22 cellular contexts compared by ENCODE assay signal in the genomic region with DNA sequence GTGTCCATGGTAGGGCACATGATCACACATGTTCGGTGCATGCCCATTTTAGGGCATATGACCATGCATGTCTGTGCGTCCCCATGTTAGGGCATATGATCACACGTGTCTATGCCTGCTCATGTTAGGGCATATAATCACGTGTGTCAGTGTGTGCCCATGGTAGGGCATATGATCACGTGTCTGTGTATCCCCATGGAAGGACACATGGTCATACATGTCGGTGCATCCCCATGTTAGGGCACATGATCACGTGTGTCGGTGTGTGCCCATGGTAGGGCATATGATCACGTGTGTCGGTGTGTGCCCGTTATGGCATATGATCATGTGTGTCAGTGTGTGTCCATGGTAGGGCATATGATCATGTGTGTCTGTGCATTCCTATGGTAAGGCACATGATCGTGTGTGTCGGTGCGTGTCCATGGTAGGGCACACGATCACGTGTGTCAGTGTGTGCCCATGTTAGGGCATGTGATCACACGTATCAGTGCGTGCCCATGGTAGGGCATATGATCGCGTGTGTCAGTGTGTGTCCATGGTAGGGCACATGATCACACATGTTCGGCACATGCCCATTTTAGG. TPM values are rescaled to one million over a fixed set of nuclear protein-coding genes. Genes with fewer than 3 reads are reported as not detected.
DNase-seq lines count a peak whose midpoint lies in the region; ATAC-seq, FAIRE-seq and TF ChIP-seq lines count a peak whose summit lies in the region.
"Had no signal": no experiment of that assay in that cellular context is flagged by ENCODE, and none has a peak within 500 bp of the region (broad histone marks: within the 10 kb centered on the region; RNA-seq: fewer than 3 reads in every experiment).

No MANE protein-coding gene starts in this region.

- H3K4me2 ChIP-seq in K562 (ENCODE audit: insufficient read depth, low read length), result no peak overlapping the region
- H3K4me2 ChIP-seq in neural cell (ENCODE audit: low read length), result no peak overlapping the region
- H3K4me2 ChIP-seq: BLaER1 had no signal

- TF ChIP-seq EP300 in K562 (IDR thresholded peaks at IDR 0.05; ENCODE audit: low read length), result no peak
- no peak for TF ChIP-seq EP300 in neural cell (conservative IDR thresholded peaks at IDR 0.05; ENCODE audit: poor library complexity, severe bottlenecking)

- TF ChIP-seq CTCF in K562 (IDR thresholded peaks at IDR 0.05 in 2 of 3, conservative IDR thresholded peaks at IDR 0.05 in 1 of 3; ENCODE audit: insufficient read depth in 2 of 3, low read depth in 1 of 3, low read length in 3 of 3) (no peak), neural cell (IDR thresholded peaks at IDR 0.05; ENCODE audit: poor library complexity, severe bottlenecking) (no peak)

- no peaks in the 10 kb centered on the region for H3K9me1 ChIP-seq in K562 (ENCODE audit: control insufficient read depth, insufficient read depth, low read length)

- H2AFZ ChIP-seq in K562 (ENCODE audit: low read depth, low read length) (no peak overlapping the region), neural cell (ENCODE audit: low read depth, low read length) (no peak overlapping the region)
- H2AFZ ChIP-seq: GM23248 had no signal

- POLR2A ChIA-PET in K562 (lab: Yijun Ruan, JAX), result no interaction called here

- H3K9me3 ChIP-seq in K562 (replicated peaks; ENCODE audit: control insufficient read depth, insufficient read depth, low read depth, low read length), result peaks cover 15% of the 10 kb centered on the region
- H3K9me3 ChIP-seq in neural cell (ENCODE audit: low read length), result no peaks in the 10 kb centered on the region
- H3K9me3 ChIP-seq: BLaER1 had no signal

- in situ Hi-C loops in K562 (cut with MboI), result no loop called here

- no peak overlapping the region for H3K4me3 ChIP-seq in K562
- no peak overlapping the region for H3K4me3 ChIP-seq in neural cell (ENCODE audit: low read length)
- H3K4me3 ChIP-seq: BLaER1, GM23248 had no signal

- no peaks in the 10 kb centered on the region for H3K9me2 ChIP-seq in neural cell (ENCODE audit: insufficient read depth, low read length)

- TF ChIP-seq POLR2A in GM12891 (IDR thresholded peaks at IDR 0.05; ENCODE audit: low read depth, low read length) (no peak), K562 (conservative IDR thresholded peaks at IDR 0.05) (no peak)

- WGBS in K562 (ENCODE audit: insufficient coverage, low coverage, missing lambda C conversion rate), result 61% methylated on average over 21 of the region's 21 CpGs

- CTCF ChIA-PET in K562 (lab: Yijun Ruan, JAX; ENCODE audit: low intra/inter-chr PET ratio), result no interaction called here

- peaks cover 0 to 4% of the 10 kb centered on the region in 2 experiments; a peak in 1 of 5 replicates for H3K4me1 ChIP-seq in K562 (replicated peaks in 1 of 2; ENCODE audit: control insufficient read depth in 2 of 2, insufficient read depth in 2 of 2, low read length in 2 of 2)

- TF ChIP-seq RAD21 in K562 (CRISPR knock-in tag; conservative IDR thresholded peaks at IDR 0.05 in 1 of 2, IDR thresholded peaks at IDR 0.05 in 1 of 2), result no peak
- no peak for TF ChIP-seq RAD21 in neural cell (conservative IDR thresholded peaks at IDR 0.05)

- peaks cover 0 to 12% of the 10 kb centered on the region in 2 experiments; a peak in 2 of 5 replicates for H3K27me3 ChIP-seq in K562 (ENCODE audit: control insufficient read depth in 2 of 2, insufficient read depth in 2 of 2, low read length in 2 of 2)
- H3K27me3 ChIP-seq in neural cell (ENCODE audit: insufficient read depth, low read depth, low read length), result no peaks in the 10 kb centered on the region
- H3K27me3 ChIP-seq: BLaER1 had no signal

- H3K27ac ChIP-seq in K562 (ENCODE audit: extremely low read depth, low read depth, low read length) (no peak overlapping the region), neural cell (ENCODE audit: low read length) (no peak overlapping the region)
- H3K27ac ChIP-seq: BLaER1, C4-2B, GM23248 had no signal

- peak; percentile 67 for FAIRE-seq in GM12891 (lab: Jason Lieb, UNC)
- no peak for FAIRE-seq in K562 (lab: Jason Lieb, UNC)
- FAIRE-seq: G401.6, GM19239 had no signal

- intact Hi-C loops in K562 (cut with micrococcal nuclease), result no loop called here

- DNase-seq in GM12891 (ENCODE audit: insufficient read length, low spot score) (no peak), K562 (ENCODE audit: extremely low read depth in 1 of 4, low spot score in 3 of 4) (no peak), UCSD-AML1 (lab: John Stamatoyannopoulos, UW; ENCODE audit: unreplicated experiment) (no peak), NCI-H2029 treated with DMSO at 0.1 percent for 48 hours (lab: John Stamatoyannopoulos, UW) (no peak)
- DNase-seq in stimulated activated CD4-positive, alpha-beta T cell treated with anti-CD3 and anti-CD28 coated beads, Interleukin-4, amount 100 ng/mL, for 24 hours, result no peak
- DNase-seq: Caco-2; CD4-positive, CD25-positive, alpha-beta regulatory T cell; CD8-positive, alpha-beta T cell; DMS153; DND-41; GM23248; H9; HFFc6 had no signal

- H3K79me2 ChIP-seq in K562 (ENCODE audit: control insufficient read depth, insufficient read depth, low read length), result no peaks in the 10 kb centered on the region
- peaks cover 3% of the 10 kb centered on the region for H3K79me2 ChIP-seq in neural cell (replicated peaks; ENCODE audit: insufficient read depth, low read length)

- no TSS peak for BruUV-seq in K562 (replicated peaks; lab: Mats Ljungman, UMichigan)

- H4K20me1 ChIP-seq in K562 (replicated peaks; ENCODE audit: control insufficient read depth, insufficient read depth, low read length) (peaks cover 17% of the 10 kb centered on the region; the same call in 1 of the 2 replicates), neural cell (ENCODE audit: insufficient read depth) (peaks cover 12% of the 10 kb centered on the region)

- H3K36me3 ChIP-seq in K562 (ENCODE audit: control insufficient read depth, insufficient read depth, low read length), result no peaks in the 10 kb centered on the region
- H3K36me3 ChIP-seq in neural cell (ENCODE audit: insufficient read depth, low read length), result no peaks in the 10 kb centered on the region
- H3K36me3 ChIP-seq: BLaER1 had no signal

- no peak for ATAC-seq in K562
- ATAC-seq: CD8-positive, alpha-beta T cell; HCT116 had no signal

- no peaks in the 10 kb centered on the region for H3F3A ChIP-seq in neural cell (ENCODE audit: insufficient read depth, low read length, poor library complexity, severe bottlenecking)

- H3K9ac ChIP-seq in K562 (ENCODE audit: insufficient read depth in 1 of 2, low read depth in 2 of 2, low read length in 2 of 2) (no peak overlapping the region), neural cell (ENCODE audit: low read length) (no peak overlapping the region)
- H3K9ac ChIP-seq: BLaER1, GM23248 had no signal

TF ChIP-seq in GM12891, 5 proteins besides CTCF, POLR2A, EP300 and RAD21 (continues in another document):
- TF ChIP-seq SPI1 (IDR thresholded peaks at IDR 0.05; ENCODE audit: low read depth, low read length) (no peak), POLR2AphosphoS5 (IDR thresholded peaks at IDR 0.05; ENCODE audit: low read depth, low read length) (no peak)

TF ChIP-seq in K562, 482 proteins besides CTCF, POLR2A, EP300 and RAD21 (continues in another document):
- TF ChIP-seq CBFB (CRISPR knock-in tag; IDR thresholded peaks at IDR 0.05), result 0 out of 2 replicates have a peak, but pooled peaks have one; percentile 17

TF ChIP-seq in neural cell, 6 proteins besides CTCF, POLR2A, EP300 and RAD21:
- no peak for TF ChIP-seq EZH2 (IDR thresholded peaks at IDR 0.05; ENCODE audit: borderline replicate concordance, insufficient read depth, low read length, poor library complexity, severe bottlenecking)
- peak; percentile 37 for TF ChIP-seq POLR2AphosphoS5 (IDR thresholded peaks at IDR 0.05)

RNA-seq across cellular contexts. Expression of gene YTHDF1, which starts 30.6 kb away (rescaled TPM):
- 15.7 TPM for polyA plus RNA-seq in GM12891 (2012; ENCODE audit: low read depth, missing spikeins)
- 41.5 and 53.5 TPM in 2 replicates for total RNA-seq in K562 (2011; cell fraction: chromatin; rRNA removed; ENCODE audit: low replicate concordance)
- 31.1 and 36.5 TPM in 2 replicates for total RNA-seq in K562 (2011; cell fraction: nucleolus; rRNA removed)
- total RNA-seq in K562 (2011; cell fraction: nucleoplasm; rRNA removed), result 30.2 and 31.3 TPM in 2 replicates
- total RNA-seq in K562 (2014; rRNA removed) (20.8 and 26.6 TPM in 2 replicates), K562 (2014; rRNA removed; fragmentation: Illumina TruSeq; extraction: Trizol) (18.0 and 19.0 TPM in 2 replicates), K562 (2015; rRNA removed; fragmentation: Illumina TruSeq; extraction: Trizol) (26.5 and 27.8 TPM in 2 replicates), K562 (2021) (41.8 and 42.4 TPM in 2 replicates)
- polyA plus RNA-seq in K562 (2011; rRNA removed) (20.5 and 27.9 TPM in 2 replicates), K562 (2014; fragmentation: Illumina TruSeq; extraction: Trizol) (29.3 and 31.6 TPM in 2 replicates), K562 (2014; fragmentation: Nextera tagmentation; extraction: Ambion mirVana) (10 to 100 TPM; 10.1 to 11.1 TPM), K562 (2014; rRNA removed) (28.6 and 33.2 TPM in 2 replicates), neural cell (36.9 and 38.2 TPM in 2 replicates)
- 21.3 and 25.6 TPM in 2 replicates for polyA plus RNA-seq in K562 (2011; cell fraction: cytosol; rRNA removed)
- 38.5 and 52.3 TPM in 2 replicates for polyA plus RNA-seq in K562 (2011; cell fraction: nucleus; rRNA removed)
- polyA plus RNA-seq in K562 (2012), result 27.6 and 28.6 TPM in 2 replicates
- 14.0 and 22.8 TPM in 2 replicates for polyA minus RNA-seq in K562 (2011; rRNA and poly(A)+ RNA removed)
- polyA minus RNA-seq in K562 (2011; cell fraction: cytosol; rRNA and poly(A)+ RNA removed), result 24.0 and 25.9 TPM in 2 replicates
- polyA minus RNA-seq in K562 (2011; cell fraction: nucleus; rRNA and poly(A)+ RNA removed), result 8.9 and 11.0 TPM in 2 replicates
- polyA minus RNA-seq in neural cell, result 30.9 and 33.9 TPM in 2 replicates

RNA-seq across cellular contexts. Expression of gene BIRC7, which starts 50.4 kb away (rescaled TPM):
- polyA plus RNA-seq in GM12891 (2012; ENCODE audit: low read depth, missing spikeins), result 0.06 TPM
- total RNA-seq in K562 (2011; cell fraction: chromatin; rRNA removed; ENCODE audit: low replicate concordance), result 0.51 and 0.74 TPM in 2 replicates
- total RNA-seq in K562 (2011; cell fraction: nucleolus; rRNA removed), result 1.3 and 1.4 TPM in 2 replicates
- 0.46 and 0.88 TPM in 2 replicates for total RNA-seq in K562 (2011; cell fraction: nucleoplasm; rRNA removed)
- not detected in 2 replicates for total RNA-seq in K562 (2014; rRNA removed)
- not detected in 2 replicates for total RNA-seq in K562 (2014; rRNA removed; fragmentation: Illumina TruSeq; extraction: Trizol)
- 0.14 TPM in 1 of 2 replicates, not detected in the other for total RNA-seq in K562 (2015; rRNA removed; fragmentation: Illumina TruSeq; extraction: Trizol)
- total RNA-seq in K562 (2021), result 0.18 and 0.27 TPM in 2 replicates
- 0.14 and 0.24 TPM in 2 replicates for polyA plus RNA-seq in K562 (2011; rRNA removed)
- polyA plus RNA-seq in K562 (2011; cell fraction: cytosol; rRNA removed), result 0.12 and 0.88 TPM in 2 replicates
- 1.5 and 2.8 TPM in 2 replicates for polyA plus RNA-seq in K562 (2011; cell fraction: nucleus; rRNA removed)
- 0.18 and 0.68 TPM in 2 replicates for polyA plus RNA-seq in K562 (2012)
- not detected in 2 replicates for polyA plus RNA-seq in K562 (2014; fragmentation: Illumina TruSeq; extraction: Trizol)
- not detected for polyA plus RNA-seq in K562 (2014; fragmentation: Nextera tagmentation; extraction: Ambion mirVana)
- 0.16 and 0.19 TPM in 2 replicates for polyA plus RNA-seq in K562 (2014; rRNA removed)
- polyA minus RNA-seq in K562 (2011; rRNA and poly(A)+ RNA removed), result not detected in 2 replicates
- polyA minus RNA-seq in K562 (2011; cell fraction: cytosol; rRNA and poly(A)+ RNA removed), result not detected in 2 replicates
- 0.44 and 0.81 TPM in 2 replicates for polyA minus RNA-seq in K562 (2011; cell fraction: nucleus; rRNA and poly(A)+ RNA removed)
- not detected in 2 replicates for polyA plus RNA-seq in neural cell
- polyA minus RNA-seq in neural cell, result not detected in 2 replicates
- total RNA-seq: A172; B cell; CD4-positive, CD25-positive, alpha-beta regulatory T cell; GM23248; H9; HFFc6 had no signal
- polyA plus RNA-seq: AG04450; CD4-positive, CD25-positive, alpha-beta regulatory T cell; GM23248 had no signal
